In the genomic region with DNA sequence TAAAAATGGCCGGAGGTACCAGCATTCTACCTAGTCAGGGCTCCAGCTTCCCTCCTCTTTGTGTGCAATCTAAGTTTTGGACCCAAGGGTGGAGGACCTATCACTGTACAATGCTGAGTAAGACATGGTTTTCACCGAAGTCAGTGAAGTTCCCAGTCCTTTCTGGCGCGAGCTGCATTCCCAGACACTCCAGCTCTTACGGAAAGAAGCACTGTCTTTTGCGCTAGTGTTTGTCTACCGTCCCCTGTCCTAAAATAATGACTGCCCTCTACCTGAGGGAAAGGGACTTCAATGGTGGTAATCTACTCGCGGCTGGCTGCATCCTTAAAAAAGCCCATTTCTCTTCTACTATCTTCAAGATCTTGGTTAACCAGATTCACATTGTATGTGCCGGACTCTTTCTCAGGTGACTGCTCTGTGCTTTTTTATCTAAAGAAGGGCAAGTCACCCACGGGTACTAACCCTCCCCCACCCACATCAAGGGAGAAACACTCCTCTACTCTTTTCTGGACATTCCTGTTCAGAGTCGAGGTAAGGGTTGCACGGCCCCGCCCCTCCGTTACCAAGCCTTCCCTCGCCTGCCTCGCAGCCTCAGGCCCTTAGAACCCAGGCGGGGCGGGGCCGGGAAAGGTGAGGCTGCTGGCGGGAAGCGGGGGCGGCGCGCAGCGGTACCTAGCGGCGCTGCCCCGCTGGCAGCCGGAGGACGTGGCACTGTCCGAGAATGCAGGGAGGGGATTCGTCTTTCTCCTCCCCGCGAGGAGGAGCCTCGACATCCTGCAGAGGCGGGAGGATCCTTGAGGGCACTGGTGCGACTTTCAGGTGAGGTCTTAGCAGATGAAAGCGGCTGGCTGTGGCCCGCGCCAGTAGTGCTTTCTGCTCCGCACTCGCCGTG, we compare ENCODE assay signal across 8 cellular contexts.
DNase-seq lines count a peak whose midpoint lies in the region; ATAC-seq and TF ChIP-seq lines count a peak whose summit lies in the region.
"Not testable (repeated sequence)": the region's sequence is repeated elsewhere in the genome, so short reads cannot be mapped to it uniquely, and the experiment has no call there.

No MANE protein-coding gene starts in this region.

- DNase-seq in GM12864 (ENCODE audit: low read depth) = peak; percentile 42
- DNase-seq in NCI-H1436 (lab: John Stamatoyannopoulos, UW) = peak; percentile 64
- peak; percentile 35 to 89 (median 58) for DNase-seq in T-helper 1 cell
- DNase-seq in activated naive CD8-positive, alpha-beta T cell treated with anti-CD3 and anti-CD28 coated beads, Interleukin-2, amount 50 U/mL, for 24 hours = peak; percentile 75
- peak; percentile 80 for DNase-seq in left cardiac atrium
- DNase-seq in testis = peak; percentile 75

- H3K9ac ChIP-seq in parathyroid adenoma = not testable (repeated sequence)

- not testable (repeated sequence) for H3K27me3 Mint-ChIP-seq in activated naive CD8-positive, alpha-beta T cell treated with anti-CD3 and anti-CD28 coated beads, Interleukin-2, amount 50 U/mL, for 24 hours

- peak overlapping the region; percentile 56 for H3K4me3 ChIP-seq in GM12864 (ENCODE audit: low read depth, low read length)
- peak overlapping the region; percentile 60 for H3K4me3 ChIP-seq in parathyroid adenoma (ENCODE audit: low read depth, low read length)
- peak overlapping the region; percentile 49 to 69 for H3K4me3 ChIP-seq in testis

- H3K27ac ChIP-seq in parathyroid adenoma (peak overlapping the region; percentile 88), testis (peak overlapping the region; percentile 44 to 68)

- H2AFZ ChIP-seq in parathyroid adenoma = peak overlapping the region; percentile 68

- H3K4me3 Mint-ChIP-seq in activated naive CD8-positive, alpha-beta T cell treated with anti-CD3 and anti-CD28 coated beads, Interleukin-2, amount 50 U/mL, for 24 hours = peak overlapping the region; percentile 77

- H3K9me3 Mint-ChIP-seq in activated naive CD8-positive, alpha-beta T cell treated with anti-CD3 and anti-CD28 coated beads, Interleukin-2, amount 50 U/mL, for 24 hours = not testable (repeated sequence)

- H3K79me2 ChIP-seq in parathyroid adenoma = not testable (repeated sequence)

- H3K27me3 ChIP-seq in parathyroid adenoma (ENCODE audit: control insufficient read depth, insufficient read depth, low read length); testis: not testable (repeated sequence)

- not testable (repeated sequence) for H3K9me3 ChIP-seq in parathyroid adenoma (ENCODE audit: control insufficient read depth, low read length); testis

- peaks cover 18% of the 10 kb centered on the region for H3K4me1 Mint-ChIP-seq in activated naive CD8-positive, alpha-beta T cell treated with anti-CD3 and anti-CD28 coated beads, Interleukin-2, amount 50 U/mL, for 24 hours

- intact Hi-C loops in left cardiac atrium (cut with DNase I); testis (cut with DNase I; ENCODE audit: low total_unique reads): not testable (repeated sequence)

- H3K4me2 ChIP-seq in parathyroid adenoma (ENCODE audit: low read length) = not testable (repeated sequence)

- not testable (repeated sequence) for TF ChIP-seq POLR2A in testis (IDR thresholded peaks at IDR 0.05)

- WGBS in testis, 2 donors = 1 to 6% methylated on average over 9 to 11 of the region's 44 CpGs

- TF ChIP-seq CTCF in GM12864 (IDR thresholded peaks at IDR 0.05; ENCODE audit: low read depth, low read length, missing control alignments); parathyroid adenoma (IDR thresholded peaks at IDR 0.05); testis (IDR thresholded peaks at IDR 0.05): not testable (repeated sequence)

- H3K4me1 ChIP-seq in parathyroid adenoma, testis: not testable (repeated sequence)

- H3K36me3 Mint-ChIP-seq in activated naive CD8-positive, alpha-beta T cell treated with anti-CD3 and anti-CD28 coated beads, Interleukin-2, amount 50 U/mL, for 24 hours (ENCODE audit: low read depth) = not testable (repeated sequence)

- peak overlapping the region; percentile 67 for H3K27ac Mint-ChIP-seq in activated naive CD8-positive, alpha-beta T cell treated with anti-CD3 and anti-CD28 coated beads, Interleukin-2, amount 50 U/mL, for 24 hours

- ATAC-seq in HG02852 (IDR thresholded peaks at IDR 0.05; ENCODE audit: unreplicated experiment) (peak; percentile 58), left cardiac atrium (peak; percentile 85 to 91)
- peak; percentile 84 for ATAC-seq in activated naive CD8-positive, alpha-beta T cell treated with anti-CD3 and anti-CD28 coated beads, Interleukin-2, amount 50 U/mL, for 24 hours

- not testable (repeated sequence) for H3K36me3 ChIP-seq in parathyroid adenoma (ENCODE audit: control insufficient read depth, insufficient read depth, low read length); testis (ENCODE audit: low read depth, missing control alignments)

Comparison
In these comparisons a context has a peak if more than half of its experiments do, and no peak if none do; other contexts are left out.
1. Peak in every context shown above with its lines: DNase-seq, ATAC-seq, H3K4me3 ChIP-seq and H3K27ac ChIP-seq.